Comparison of ENCODE assay signal across 8 cellular contexts in the genomic region with DNA sequence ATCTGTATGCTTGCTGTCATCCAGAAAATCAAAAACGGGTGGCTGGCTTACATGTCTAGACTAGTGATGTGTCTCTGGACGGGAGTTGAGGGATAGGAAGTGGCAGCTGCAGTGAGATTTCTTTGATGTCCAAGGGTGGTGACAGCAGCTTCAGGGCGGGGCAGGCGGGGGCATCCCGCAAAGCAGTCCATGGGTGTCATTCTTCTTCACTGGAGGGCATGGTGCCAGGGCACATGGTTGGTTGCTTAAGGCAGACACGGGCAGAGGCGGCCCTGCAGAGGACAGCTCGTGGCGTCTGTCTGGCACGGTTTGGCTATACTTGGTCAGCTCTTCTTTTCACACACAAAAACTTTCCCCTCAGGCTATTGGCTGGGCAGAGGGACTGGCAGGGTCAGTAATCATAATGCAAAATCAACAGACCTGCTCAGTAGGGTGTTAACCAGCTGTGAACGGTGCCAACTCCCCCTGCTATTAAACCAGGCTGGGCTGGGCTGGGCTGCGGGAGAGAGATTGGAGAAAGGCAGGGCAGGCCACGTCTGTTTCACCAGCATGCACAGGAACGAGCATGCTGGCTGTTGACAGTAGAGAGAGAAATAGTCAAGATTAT.
DNase-seq lines count a peak whose midpoint lies in the region; ATAC-seq, FAIRE-seq and TF ChIP-seq lines count a peak whose summit lies in the region.

No MANE protein-coding gene starts in this region.

- H3K27me3 ChIP-seq in foreskin keratinocyte = no peaks in the 10 kb centered on the region
- no peaks in the 10 kb centered on the region for H3K27me3 ChIP-seq in parathyroid adenoma (ENCODE audit: control insufficient read depth, insufficient read depth, low read length)
- H3K27me3 ChIP-seq in naive thymus-derived CD4-positive, alpha-beta T cell (ENCODE audit: control insufficient read depth in 2 of 2, insufficient read depth in 2 of 2, low read length in 2 of 2) = no peaks in the 10 kb centered on the region

- no peak for TF ChIP-seq POLR2A in GM12891 (IDR thresholded peaks at IDR 0.05; ENCODE audit: low read depth, low read length)

- H3K4me1 Mint-ChIP-seq in naive thymus-derived CD4-positive, alpha-beta T cell = no peaks in the 10 kb centered on the region

- H3K9ac ChIP-seq in parathyroid adenoma = no peak overlapping the region

- no peaks in the 10 kb centered on the region for H3K9me2 ChIP-seq in OCI-LY7 (ENCODE audit: insufficient read depth, low read length)

- peaks cover 0 to 8% (median 5%) of the 10 kb centered on the region in 11 donors for H3K9me3 Mint-ChIP-seq in naive thymus-derived CD4-positive, alpha-beta T cell

- no peak overlapping the region for H3K27ac Mint-ChIP-seq in naive thymus-derived CD4-positive, alpha-beta T cell

- no peaks in the 10 kb centered on the region for H4K20me1 ChIP-seq in OCI-LY7 (ENCODE audit: insufficient read depth, low read length)

- H2AFZ ChIP-seq in parathyroid adenoma (peak overlapping the region; percentile 40), OCI-LY7 (ENCODE audit: low read length) (no peak overlapping the region)

- H3K36me3 Mint-ChIP-seq in naive thymus-derived CD4-positive, alpha-beta T cell = peaks cover 0 to 5% (median 0%) of the 10 kb centered on the region in 5 donors

- H3K4me3 ChIP-seq in parathyroid adenoma (ENCODE audit: low read depth, low read length) (peak overlapping the region; percentile 22), OCI-LY7 (ENCODE audit: low read depth, low read length, poor library complexity, severe bottlenecking) (no peak overlapping the region)
- H3K4me3 ChIP-seq in naive thymus-derived CD4-positive, alpha-beta T cell (ENCODE audit: low read length) = no peak overlapping the region

- peak; percentile 79 for ATAC-seq in foreskin keratinocyte
- no peak for ATAC-seq in naive thymus-derived CD4-positive, alpha-beta T cell

- H3K4me1 ChIP-seq in foreskin keratinocyte (peaks cover 4% of the 10 kb centered on the region), parathyroid adenoma (peaks cover 3% of the 10 kb centered on the region), OCI-LY7 (ENCODE audit: insufficient read depth, low read length, poor library complexity, severe bottlenecking) (no peaks in the 10 kb centered on the region)
- no peaks in the 10 kb centered on the region for H3K4me1 ChIP-seq in naive thymus-derived CD4-positive, alpha-beta T cell (ENCODE audit: control insufficient read depth in 2 of 2, insufficient read depth in 2 of 2, low read length in 2 of 2)

- no peak for TF ChIP-seq CTCF in foreskin keratinocyte (conservative IDR thresholded peaks at IDR 0.05)
- TF ChIP-seq CTCF in parathyroid adenoma (IDR thresholded peaks at IDR 0.05) = no peak
- TF ChIP-seq CTCF in OCI-LY7 (conservative IDR thresholded peaks at IDR 0.05; ENCODE audit: low read length) = no peak

- POLR2A ChIA-PET in naive thymus-derived CD4-positive, alpha-beta T cell (lab: Charles Lee) = no interaction called here
- POLR2A ChIA-PET in OCI-LY7 (lab: Charles Lee) = no interaction called here

- no TSS peak for BruUV-seq in OCI-LY7 (replicated peaks; lab: Mats Ljungman, UMichigan)

- H3K27ac ChIP-seq in foreskin keratinocyte (no peak overlapping the region), parathyroid adenoma (no peak overlapping the region), OCI-LY7 (ENCODE audit: low read depth, low read length, poor library complexity, severe bottlenecking) (no peak overlapping the region)
- no peak overlapping the region for H3K27ac ChIP-seq in naive thymus-derived CD4-positive, alpha-beta T cell (ENCODE audit: low read depth, low read length)

- H3K9me3 ChIP-seq in parathyroid adenoma (ENCODE audit: control insufficient read depth, low read length) = no peaks in the 10 kb centered on the region
- H3K9me3 ChIP-seq in naive thymus-derived CD4-positive, alpha-beta T cell (ENCODE audit: control insufficient read depth in 2 of 3, low read length in 3 of 3) = no peaks in the 10 kb centered on the region
- H3K9me3 ChIP-seq in OCI-LY7 (ENCODE audit: low read length) = no peaks in the 10 kb centered on the region

- CTCF ChIA-PET in naive thymus-derived CD4-positive, alpha-beta T cell (lab: Charles Lee) = interaction anchor here (0.5 kb wide), 1 partner anchor 17 kb away, joined by 3 read pairs; no protein-coding TSS in a partner anchor
- CTCF ChIA-PET in OCI-LY7 (lab: Charles Lee; ENCODE audit: unreplicated experiment) = no interaction called here

- H3K4me3 Mint-ChIP-seq in naive thymus-derived CD4-positive, alpha-beta T cell = no peak overlapping the region

- H3K27me3 Mint-ChIP-seq in naive thymus-derived CD4-positive, alpha-beta T cell = peaks cover 8 to 33% (median 30%) of the 10 kb centered on the region in 5 donors

- DNase-seq in Daoy (ENCODE audit: low read depth) (peak; percentile 24), NCI-H774 (lab: John Stamatoyannopoulos, UW) (peak; percentile 43), foreskin keratinocyte (peak; percentile 16 to 50), GM12891 (ENCODE audit: insufficient read length, low spot score) (no peak), OCI-LY7 (ENCODE audit: low spot score) (no peak)
- no peak for DNase-seq in naive thymus-derived CD4-positive, alpha-beta T cell
- no peak for DNase-seq in activated T-cell treated with anti-CD3 and anti-CD28 coated beads, Interleukin-2, amount 50 U/mL, for 48 hours

- H3K36me3 ChIP-seq in parathyroid adenoma (ENCODE audit: control insufficient read depth, insufficient read depth, low read length) (no peaks in the 10 kb centered on the region), OCI-LY7 (ENCODE audit: insufficient read depth, low read length) (no peaks in the 10 kb centered on the region)
- H3K36me3 ChIP-seq in naive thymus-derived CD4-positive, alpha-beta T cell (ENCODE audit: control insufficient read depth in 2 of 3, insufficient read depth in 3 of 3, low read length in 3 of 3) = no peaks in the 10 kb centered on the region

- H3K79me2 ChIP-seq in parathyroid adenoma = no peaks in the 10 kb centered on the region
- H3K79me2 ChIP-seq in OCI-LY7 (ENCODE audit: insufficient read depth, low read depth, low read length) = no peaks in the 10 kb centered on the region

- no peak for FAIRE-seq in GM12891 (lab: Jason Lieb, UNC)

- H3K4me2 ChIP-seq in parathyroid adenoma (ENCODE audit: low read length) (peak overlapping the region; percentile 5), OCI-LY7 (ENCODE audit: low read length) (no peak overlapping the region)

- intact Hi-C loops in naive thymus-derived CD4-positive, alpha-beta T cell (cut with micrococcal nuclease) = no loop called here
- intact Hi-C loops in OCI-LY7 (cut with micrococcal nuclease; ENCODE audit: unreplicated experiment) = no loop called here

TF ChIP-seq in GM12891, 5 proteins besides CTCF, POLR2A, EP300 and RAD21:
- TF ChIP-seq SPI1 (IDR thresholded peaks at IDR 0.05; ENCODE audit: low read depth, low read length) (no peak), POLR2AphosphoS5 (IDR thresholded peaks at IDR 0.05; ENCODE audit: low read depth, low read length) (no peak)

Comparison
In these comparisons a context has a peak if more than half of its experiments do, and no peak if none do; other contexts are left out.
1. DNase-seq: peak in Daoy (single experiment), NCI-H774 (single experiment) and foreskin keratinocyte (2 of 2); none in naive thymus-derived CD4-positive, alpha-beta T cell (0 of 9), GM12891 (single experiment), OCI-LY7 (single experiment) and activated T-cell treated with anti-CD3 and anti-CD28 coated beads, Interleukin-2, amount 50 U/mL, for 48 hours (0 of 2).